In genomic region chr7:158819571-158820203, GRCh38 we compare ENCODE assay signal across 1 cellular context.
TF ChIP-seq lines count a peak whose summit lies in the region.

No MANE protein-coding gene starts in this region.

TF ChIP-seq in HepG2, 621 proteins besides CTCF, POLR2A, EP300 and RAD21:
- TF ChIP-seq LBX2 (CRISPR knock-in tag; IDR thresholded peaks at IDR 0.05; ENCODE audit: borderline replicate concordance) (no peak), HCFC1 (IDR thresholded peaks at IDR 0.05; ENCODE audit: low read depth, low read length) (no peak), ZNF558 (CRISPR knock-in tag; IDR thresholded peaks at IDR 0.05; ENCODE audit: borderline replicate concordance) (no peak), ZNF205 (CRISPR knock-in tag; IDR thresholded peaks at IDR 0.05) (no peak), SIN3B (IDR thresholded peaks at IDR 0.05; ENCODE audit: low read length) (no peak)
- TF ChIP-seq, protein P1, sequence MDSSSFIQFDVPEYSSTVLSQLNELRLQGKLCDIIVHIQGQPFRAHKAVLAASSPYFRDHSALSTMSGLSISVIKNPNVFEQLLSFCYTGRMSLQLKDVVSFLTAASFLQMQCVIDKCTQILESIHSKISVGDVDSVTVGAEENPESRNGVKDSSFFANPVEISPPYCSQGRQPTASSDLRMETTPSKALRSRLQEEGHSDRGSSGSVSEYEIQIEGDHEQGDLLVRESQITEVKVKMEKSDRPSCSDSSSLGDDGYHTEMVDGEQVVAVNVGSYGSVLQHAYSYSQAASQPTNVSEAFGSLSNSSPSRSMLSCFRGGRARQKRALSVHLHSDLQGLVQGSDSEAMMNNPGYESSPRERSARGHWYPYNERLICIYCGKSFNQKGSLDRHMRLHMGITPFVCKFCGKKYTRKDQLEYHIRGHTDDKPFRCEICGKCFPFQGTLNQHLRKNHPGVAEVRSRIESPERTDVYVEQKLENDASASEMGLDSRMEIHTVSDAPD (CRISPR knock-in tag; IDR thresholded peaks at IDR 0.05) = no peak
